Comparison of ENCODE assay signal across 8 cellular contexts in genomic region chr17:46851029-46851741, GRCh38. TPM values are rescaled to one million over a fixed set of nuclear protein-coding genes. Genes with fewer than 3 reads are reported as not detected.
DNase-seq lines count a peak whose midpoint lies in the region; ATAC-seq and TF ChIP-seq lines count a peak whose summit lies in the region.

Gene WNT9B, plus strand, starts transcription at chr17:46851583. Its CDS starts 56 bp downstream, at chr17:46851639.

- H3K4me1 ChIP-seq in left lung (peaks cover 5 to 10% of the 10 kb centered on the region in 2 donors), thymus (ENCODE audit: control insufficient read depth, insufficient read depth, low read length) (no peaks in the 10 kb centered on the region)

- WGBS in thymus, result 4% methylated on average over 75 of the region's 75 CpGs

- ATAC-seq in left lung (peak; percentile 67), HG03565 (IDR thresholded peaks at IDR 0.05; ENCODE audit: unreplicated experiment) (no peak), HG02763 (IDR thresholded peaks at IDR 0.05; ENCODE audit: unreplicated experiment) (no peak)

- no peaks in the 10 kb centered on the region for H3K9me3 ChIP-seq in left lung
- H3K9me3 ChIP-seq in thymus (ENCODE audit: control insufficient read depth), result no peaks in the 10 kb centered on the region

- H3K27me3 ChIP-seq in brain microvascular endothelial cell (replicated peaks) (peaks cover 26% of the 10 kb centered on the region), left lung (peaks cover 30 to 91% of the 10 kb centered on the region in 2 donors), thymus (ENCODE audit: control insufficient read depth, insufficient read depth) (peaks cover 53% of the 10 kb centered on the region)

- H3K36me3 ChIP-seq in brain microvascular endothelial cell (replicated peaks) (no peaks in the 10 kb centered on the region), left lung (no peaks in the 10 kb centered on the region), thymus (ENCODE audit: control insufficient read depth, insufficient read depth) (no peaks in the 10 kb centered on the region)

- in situ Hi-C loops in Caki2 (cut with HindIII; ENCODE audit: low pct_unique_long_range_greater_than_20kb, low sequenced_read_pairs) (no loop called here), brain microvascular endothelial cell (cut with HindIII; ENCODE audit: low pct_ligation_motif_present, low sequenced_read_pairs) (no loop called here)

- intact Hi-C loops in left lung (cut with DNase I), result no loop called here

- H3K4me3 ChIP-seq in brain microvascular endothelial cell (ENCODE audit: low read depth, low read length) (peak within 1 kb of the TSS; percentile 24), left lung (peak within 1 kb of the TSS; percentile 13 to 26), thymus (ENCODE audit: low read length) (peak within 1 kb of the TSS; percentile 17)

- DNase-seq in Caki2 (ENCODE audit: low read depth), result peak; percentile 30
- DNase-seq in NCI-H146 treated with DMSO at 0.1 percent for 48 hours (lab: John Stamatoyannopoulos, UW; ENCODE audit: unreplicated experiment), result peak; percentile 42
- no peak for DNase-seq in brain microvascular endothelial cell
- peak in 1 of 2 donors; percentile 69 for DNase-seq in left lung
- no peak for DNase-seq in middle frontal gyrus (ENCODE audit: extremely low spot score, low spot score)

- no peak for TF ChIP-seq CTCF in brain microvascular endothelial cell (IDR thresholded peaks at IDR 0.05; ENCODE audit: low read depth, low read length, missing control alignments)
- TF ChIP-seq CTCF in left lung (IDR thresholded peaks at IDR 0.05), result no peak

- H3K27ac ChIP-seq in brain microvascular endothelial cell (no peak within 1 kb of the TSS), left lung (no peak within 1 kb of the TSS), thymus (ENCODE audit: low read depth) (peak within 1 kb of the TSS; percentile 13)

RNA-seq across cellular contexts. Expression of gene WNT9B, which starts in this region (rescaled TPM):
- total RNA-seq in Caki2 (2014; rRNA removed; shearing (Covaris generic); ENCODE audit: low replicate concordance), result not detected in 2 replicates
- total RNA-seq in left lung, result 1 to 10 TPM in 1 of 2 donors, under 1 TPM in 1; 0.23 to 1.2 TPM
- 0.02 TPM for polyA plus RNA-seq in thymus

Comparison
In these comparisons a context has a peak if more than half of its experiments do, and no peak if none do; other contexts are left out.
1. Peak in DNase-seq in Caki2; RNA of the gene not detected or under 1 TPM.